Comparison of ENCODE assay signal across 1 cellular context in genomic region chr22:25942989-25943411, GRCh38.
TF ChIP-seq lines count a peak whose summit lies in the region.

No MANE protein-coding gene starts in this region.

TF ChIP-seq in GM23338, 12 proteins besides CTCF, POLR2A, EP300 and RAD21:
- TF ChIP-seq, protein P1, sequence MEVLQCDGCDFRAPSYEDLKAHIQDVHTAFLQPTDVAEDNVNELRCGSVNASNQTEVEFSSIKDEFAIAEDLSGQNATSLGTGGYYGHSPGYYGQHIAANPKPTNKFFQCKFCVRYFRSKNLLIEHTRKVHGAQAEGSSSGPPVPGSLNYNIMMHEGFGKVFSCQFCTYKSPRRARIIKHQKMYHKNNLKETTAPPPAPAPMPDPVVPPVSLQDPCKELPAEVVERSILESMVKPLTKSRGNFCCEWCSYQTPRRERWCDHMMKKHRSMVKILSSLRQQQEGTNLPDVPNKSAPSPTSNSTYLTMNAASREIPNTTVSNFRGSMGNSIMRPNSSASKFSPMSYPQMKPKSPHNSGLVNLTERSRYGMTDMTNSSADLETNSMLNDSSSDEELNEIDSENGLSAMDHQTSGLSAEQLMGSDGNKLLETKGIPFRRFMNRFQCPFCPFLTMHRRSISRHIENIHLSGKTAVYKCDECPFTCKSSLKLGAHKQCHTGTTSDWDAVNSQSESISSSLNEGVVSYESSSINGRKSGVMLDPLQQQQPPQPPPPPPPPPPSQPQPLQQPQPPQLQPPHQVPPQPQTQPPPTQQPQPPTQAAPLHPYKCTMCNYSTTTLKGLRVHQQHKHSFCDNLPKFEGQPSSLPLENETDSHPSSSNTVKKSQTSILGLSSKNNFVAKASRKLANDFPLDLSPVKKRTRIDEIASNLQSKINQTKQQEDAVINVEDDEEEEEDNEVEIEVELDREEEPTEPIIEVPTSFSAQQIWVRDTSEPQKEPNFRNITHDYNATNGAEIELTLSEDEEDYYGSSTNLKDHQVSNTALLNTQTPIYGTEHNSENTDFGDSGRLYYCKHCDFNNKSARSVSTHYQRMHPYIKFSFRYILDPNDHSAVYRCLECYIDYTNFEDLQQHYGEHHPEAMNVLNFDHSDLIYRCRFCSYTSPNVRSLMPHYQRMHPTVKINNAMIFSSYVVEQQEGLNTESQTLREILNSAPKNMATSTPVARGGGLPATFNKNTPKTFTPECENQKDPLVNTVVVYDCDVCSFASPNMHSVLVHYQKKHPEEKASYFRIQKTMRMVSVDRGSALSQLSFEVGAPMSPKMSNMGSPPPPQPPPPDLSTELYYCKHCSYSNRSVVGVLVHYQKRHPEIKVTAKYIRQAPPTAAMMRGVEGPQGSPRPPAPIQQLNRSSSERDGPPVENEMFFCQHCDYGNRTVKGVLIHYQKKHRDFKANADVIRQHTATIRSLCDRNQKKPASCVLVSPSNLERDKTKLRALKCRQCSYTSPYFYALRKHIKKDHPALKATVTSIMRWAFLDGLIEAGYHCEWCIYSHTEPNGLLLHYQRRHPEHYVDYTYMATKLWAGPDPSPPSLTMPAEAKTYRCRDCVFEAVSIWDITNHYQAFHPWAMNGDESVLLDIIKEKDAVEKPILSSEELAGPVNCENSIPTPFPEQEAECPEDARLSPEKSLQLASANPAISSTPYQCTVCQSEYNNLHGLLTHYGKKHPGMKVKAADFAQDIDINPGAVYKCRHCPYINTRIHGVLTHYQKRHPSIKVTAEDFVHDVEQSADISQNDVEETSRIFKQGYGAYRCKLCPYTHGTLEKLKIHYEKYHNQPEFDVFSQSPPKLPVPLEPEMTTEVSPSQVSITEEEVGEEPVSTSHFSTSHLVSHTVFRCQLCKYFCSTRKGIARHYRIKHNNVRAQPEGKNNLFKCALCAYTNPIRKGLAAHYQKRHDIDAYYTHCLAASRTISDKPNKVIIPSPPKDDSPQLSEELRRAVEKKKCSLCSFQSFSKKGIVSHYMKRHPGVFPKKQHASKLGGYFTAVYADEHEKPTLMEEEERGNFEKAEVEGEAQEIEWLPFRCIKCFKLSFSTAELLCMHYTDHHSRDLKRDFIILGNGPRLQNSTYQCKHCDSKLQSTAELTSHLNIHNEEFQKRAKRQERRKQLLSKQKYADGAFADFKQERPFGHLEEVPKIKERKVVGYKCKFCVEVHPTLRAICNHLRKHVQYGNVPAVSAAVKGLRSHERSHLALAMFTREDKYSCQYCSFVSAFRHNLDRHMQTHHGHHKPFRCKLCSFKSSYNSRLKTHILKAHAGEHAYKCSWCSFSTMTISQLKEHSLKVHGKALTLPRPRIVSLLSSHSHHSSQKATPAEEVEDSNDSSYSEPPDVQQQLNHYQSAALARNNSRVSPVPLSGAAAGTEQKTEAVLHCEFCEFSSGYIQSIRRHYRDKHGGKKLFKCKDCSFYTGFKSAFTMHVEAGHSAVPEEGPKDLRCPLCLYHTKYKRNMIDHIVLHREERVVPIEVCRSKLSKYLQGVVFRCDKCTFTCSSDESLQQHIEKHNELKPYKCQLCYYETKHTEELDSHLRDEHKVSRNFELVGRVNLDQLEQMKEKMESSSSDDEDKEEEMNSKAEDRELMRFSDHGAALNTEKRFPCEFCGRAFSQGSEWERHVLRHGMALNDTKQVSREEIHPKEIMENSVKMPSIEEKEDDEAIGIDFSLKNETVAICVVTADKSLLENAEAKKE (CRISPR knock-in tag; IDR thresholded peaks at IDR 0.05), result peak; percentile 34; the same call in 1 of the 2 replicates
- no peak for TF ChIP-seq ETS1 (IDR thresholded peaks at IDR 0.05)
TF ChIP-seq in GM23338: peak in this region for 1.
